29 cellular contexts compared by ENCODE assay signal in the genomic region with DNA sequence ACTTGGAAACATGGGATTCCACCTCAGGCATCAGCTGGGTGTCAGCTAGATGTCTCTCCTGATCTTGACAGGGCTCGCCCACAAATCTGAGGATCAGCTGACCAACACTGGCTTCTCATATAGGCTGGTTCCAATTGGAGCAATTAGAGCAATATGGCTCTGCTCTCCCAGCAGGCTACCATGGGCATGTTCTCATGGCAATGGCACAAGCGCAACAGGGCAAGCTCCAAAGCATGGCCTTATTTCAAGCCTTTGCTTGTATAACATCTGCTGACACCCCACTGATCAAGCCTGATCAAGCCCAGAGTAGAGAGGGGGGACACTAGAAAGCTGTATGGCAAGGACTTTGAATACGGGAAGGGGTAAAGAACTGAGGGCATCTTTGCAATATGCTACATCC. TPM values are rescaled to one million over a fixed set of nuclear protein-coding genes. Genes with fewer than 3 reads are reported as not detected.
DNase-seq lines count a peak whose midpoint lies in the region; ATAC-seq and TF ChIP-seq lines count a peak whose summit lies in the region.
"Had no signal": no experiment of that assay in that cellular context is flagged by ENCODE, and none has a peak within 500 bp of the region (broad histone marks: within the 10 kb centered on the region; RNA-seq: fewer than 3 reads in every experiment).

No MANE protein-coding gene starts in this region.

- ATAC-seq in left lobe of liver = no peak
- no peak for ATAC-seq in heart left ventricle
- no peak for ATAC-seq in HG02588 (IDR thresholded peaks at IDR 0.05; ENCODE audit: unreplicated experiment)
- ATAC-seq: GM12878 had no signal

- H3K18ac ChIP-seq in trophoblast cell (ENCODE audit: low read length) = no peak overlapping the region

- no peak overlapping the region for H2BK12ac ChIP-seq in trophoblast cell (ENCODE audit: low read length)

- no peak overlapping the region for H3K14ac ChIP-seq in trophoblast cell (ENCODE audit: low read length)

- no CpG with 5 or more reads among the region's 3 CpGs for WGBS in trophoblast cell (ENCODE audit: extremely low coverage, insufficient coverage, insufficient read length)
- 81 to 90% (median 88%) methylated on average over 3 of the region's 3 CpGs for WGBS in heart left ventricle, 4 donors

- TF ChIP-seq POLR2A in heart left ventricle (IDR thresholded peaks at IDR 0.05) = no peak

- H2BK120ac ChIP-seq in trophoblast cell (ENCODE audit: insufficient read depth, low read length, poor library complexity) = no peak overlapping the region

- intact Hi-C loops in heart left ventricle (cut with DNase I) = no loop called here

- no peak overlapping the region for H4K8ac ChIP-seq in trophoblast cell (ENCODE audit: low read depth, low read length)

- peak; percentile 38 for DNase-seq in coronary artery (ENCODE audit: low spot score)
- peak; percentile 7 for DNase-seq in left lobe of liver (ENCODE audit: low spot score)
- DNase-seq in trophoblast cell = no peak
- DNase-seq in ureter (ENCODE audit: low spot score) = no peak
- DNase-seq in NCI-H1105 (lab: John Stamatoyannopoulos, UW) = no peak
- DNase-seq in heart left ventricle = no peak
- DNase-seq: 8988T; ACHN; BE2C; C1 segment of cervical spinal cord; CD4-positive, alpha-beta memory T cell; CD4-positive, CD25-positive, alpha-beta regulatory T cell; CD8-positive, alpha-beta memory T cell; COR-L47; DMS 273 treated with DMSO at 0.1 percent for 48 hours; DMS153; DMS53; DMS79; DND-41; EL; GDM1 had no signal

- no peak overlapping the region for H3K23ac ChIP-seq in trophoblast cell (ENCODE audit: low read length)

- H3K27me3 ChIP-seq in trophoblast cell (ENCODE audit: insufficient read depth, low read length) (no peaks in the 10 kb centered on the region), heart left ventricle (no peaks in the 10 kb centered on the region)
- H3K27me3 ChIP-seq: BLaER1 had no signal

- H3K4me1 ChIP-seq in trophoblast cell (ENCODE audit: control insufficient read depth in 1 of 2, insufficient read depth in 2 of 2, low read length in 2 of 2) (no peaks in the 10 kb centered on the region), heart left ventricle (no peaks in the 10 kb centered on the region)
- H3K4me1 ChIP-seq: BE2C had no signal

- H3K4ac ChIP-seq in trophoblast cell (ENCODE audit: low read depth, low read length) = no peak overlapping the region

- H4K91ac ChIP-seq in trophoblast cell (ENCODE audit: low read depth, low read length) = no peak overlapping the region

- no peak overlapping the region for H3K27ac ChIP-seq in coronary artery
- H3K27ac ChIP-seq in trophoblast cell (ENCODE audit: low read depth, low read length) = no peak overlapping the region
- no peak overlapping the region for H3K27ac ChIP-seq in heart left ventricle
- H3K27ac ChIP-seq: BLaER1 had no signal

- peak overlapping the region; percentile 33 for H3K9ac ChIP-seq in trophoblast cell (ENCODE audit: low read length)
- H3K9ac ChIP-seq: BLaER1 had no signal

- no peaks in the 10 kb centered on the region for H3K79me2 ChIP-seq in trophoblast cell (ENCODE audit: control insufficient read depth, insufficient read depth, low read length, poor library complexity)

- no peak overlapping the region for H2AK5ac ChIP-seq in trophoblast cell (ENCODE audit: low read length)

- H3K9me3 ChIP-seq in trophoblast cell (ENCODE audit: insufficient read depth, low read depth, low read length) = peaks cover 4% of the 10 kb centered on the region
- H3K9me3 ChIP-seq in heart left ventricle = peaks cover 0 to 10% (median 0%) of the 10 kb centered on the region in 12 donors
- H3K9me3 ChIP-seq: BE2C had no signal

- H4K12ac ChIP-seq in trophoblast cell (ENCODE audit: low read depth, low read length) = no peak overlapping the region

- no peak overlapping the region for H2AFZ ChIP-seq in trophoblast cell (ENCODE audit: insufficient read depth, low read length, poor library complexity)

- no peak overlapping the region for H3K4me2 ChIP-seq in trophoblast cell (ENCODE audit: low read length)
- H3K4me2 ChIP-seq: BLaER1 had no signal

- TF ChIP-seq CTCF in coronary artery (IDR thresholded peaks at IDR 0.05) (no peak), heart left ventricle (IDR thresholded peaks at IDR 0.05) (no peak)

- H3K4me3 ChIP-seq in coronary artery (no peak overlapping the region), trophoblast cell (ENCODE audit: low read depth, low read length) (no peak overlapping the region), heart left ventricle (no peak overlapping the region)
- H3K4me3 ChIP-seq: BLaER1, GM12878 had no signal

- no peaks in the 10 kb centered on the region for H3K36me3 ChIP-seq in trophoblast cell (ENCODE audit: control insufficient read depth in 1 of 2, insufficient read depth in 2 of 2, low read length in 2 of 2)
- no peaks in the 10 kb centered on the region for H3K36me3 ChIP-seq in heart left ventricle
- H3K36me3 ChIP-seq: BE2C, BLaER1 had no signal

- H3K79me1 ChIP-seq in trophoblast cell (ENCODE audit: low read length) = no peaks in the 10 kb centered on the region

- no peak overlapping the region for H2BK5ac ChIP-seq in trophoblast cell (ENCODE audit: low read depth, low read length, poor library complexity)

RNA-seq across cellular contexts. Expression of a gene that starts 40.7 kb away (rescaled TPM):
- not detected for total RNA-seq in left lobe of liver
- polyA plus RNA-seq in trophoblast cell (2013) = not detected in 2 replicates
- total RNA-seq in ureter = not detected
- not detected for total RNA-seq in heart left ventricle
- polyA plus RNA-seq in heart left ventricle = not detected
- total RNA-seq: A673; CD4-positive, alpha-beta memory T cell; CD4-positive, CD25-positive, alpha-beta regulatory T cell; CD8-positive, alpha-beta memory T cell; Daoy; G401; GM12878 had no signal
- polyA plus RNA-seq: AG04450; CD14-positive monocyte; CD4-positive, alpha-beta memory T cell; CD4-positive, CD25-positive, alpha-beta regulatory T cell; CD8-positive, alpha-beta memory T cell; GM12878 had no signal

Comparison
In these comparisons a context has a peak if more than half of its experiments do, and no peak if none do; other contexts are left out.
1. DNase-seq: peak in coronary artery (single experiment) and left lobe of liver (single experiment); none in trophoblast cell (0 of 2), ureter (single experiment), NCI-H1105 (single experiment) and heart left ventricle (0 of 5).